ENCODE assay signal across 20 cellular contexts in the genomic region with DNA sequence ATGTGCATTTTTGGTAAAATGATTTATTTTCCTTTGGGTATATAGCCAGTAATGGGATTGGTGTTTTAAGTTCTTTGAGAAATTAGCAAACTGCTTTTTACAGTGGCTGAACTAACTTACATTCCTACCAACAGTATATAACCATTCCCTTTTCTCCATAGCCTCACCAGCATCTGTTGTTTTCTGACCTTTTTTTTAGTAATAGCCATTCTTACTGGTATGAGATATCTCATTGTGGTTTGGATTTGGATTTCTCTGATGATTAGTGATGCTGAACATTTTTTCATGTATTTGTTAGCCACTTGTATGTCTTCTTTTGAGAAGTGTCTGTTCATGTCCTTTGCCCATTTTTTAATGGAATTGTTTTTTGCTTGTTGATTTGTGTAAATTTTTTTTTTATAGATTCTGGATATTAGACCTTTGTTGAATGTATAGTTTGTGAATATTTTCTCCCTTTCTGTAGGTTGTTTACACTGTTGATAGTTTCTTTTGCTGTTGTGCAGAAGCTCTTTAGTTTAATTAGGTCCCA. TPM values are rescaled to one million over a fixed set of nuclear protein-coding genes. Genes with fewer than 3 reads are reported as not detected.
A peak's percentile ranks its signal among the peaks of the same experiment; 100 is the strongest.
DNase-seq lines count a peak whose midpoint lies in the region; ATAC-seq lines count a peak whose summit lies in the region.
"Had no signal": no experiment of that assay in that cellular context is flagged by ENCODE, and none has a peak within 500 bp of the region (broad histone marks: within the 10 kb centered on the region; RNA-seq: fewer than 3 reads in every experiment).

No MANE protein-coding gene starts in this region.

- peaks cover 41% of the 10 kb centered on the region for H3K36me3 Mint-ChIP-seq in CD4-positive, CD25-positive, alpha-beta regulatory T cell
- H3K36me3 Mint-ChIP-seq in activated T-helper 17 cell treated with anti-CD3 and anti-CD28 coated beads, Interleukin-2, amount 50 U/mL, for 72 hours (ENCODE audit: low read depth), result peaks cover 99% of the 10 kb centered on the region

- H3K27ac Mint-ChIP-seq in CD4-positive, CD25-positive, alpha-beta regulatory T cell, result peak overlapping the region in 1 of 3 donors; percentile 20
- peak overlapping the region; percentile 36 for H3K27ac Mint-ChIP-seq in activated T-helper 17 cell treated with anti-CD3 and anti-CD28 coated beads, Interleukin-2, amount 50 U/mL, for 72 hours
- H3K27ac Mint-ChIP-seq: activated T-helper 1 cell treated with anti-CD3 and anti-CD28 coated beads, Interleukin-12 subunit alpha, Interleukin-12 subunit beta, Interleukin-2, Interleukin-4 antibody, amounts not matched to agents 30 ng/mL and 10 ng/mL and 1 ng/mL, durations not matched to agents 14 hours and 24 hours and 36 hours; dendritic cell treated with granulocyte-macrophage colony-stimulating factor and Interleukin-4, amounts not matched to agents 40 ng/mL and 50 ng/mL, for 4 days; mesothelial cell of epicardium; neural progenitor cell; progenitor cell of endocrine pancreas had no signal

- peaks cover 19% of the 10 kb centered on the region for H3K4me1 ChIP-seq in CD4-positive, CD25-positive, alpha-beta regulatory T cell (ENCODE audit: control insufficient read depth, insufficient read depth, low read length, poor library complexity, severe bottlenecking)
- H3K4me1 ChIP-seq: adrenal gland, neural progenitor cell, uterus had no signal

- ATAC-seq in CD4-positive, CD25-positive, alpha-beta regulatory T cell (ENCODE audit: low read depth in 2 of 2), result no peak
- no peak for ATAC-seq in activated T-helper 17 cell treated with anti-CD3 and anti-CD28 coated beads, Interleukin-2, amount 50 U/mL, for 72 hours (replicated peaks)
- ATAC-seq: heart right ventricle, left lobe of liver had no signal

- peaks cover 36 to 78% (median 48%) of the 10 kb centered on the region in 4 donors for H3K4me1 Mint-ChIP-seq in CD4-positive, CD25-positive, alpha-beta regulatory T cell
- peaks cover 36% of the 10 kb centered on the region for H3K4me1 Mint-ChIP-seq in activated T-helper 17 cell treated with anti-CD3 and anti-CD28 coated beads, Interleukin-2, amount 50 U/mL, for 72 hours
- H3K4me1 Mint-ChIP-seq: neural progenitor cell had no signal

- H3K4me3 Mint-ChIP-seq in CD4-positive, CD25-positive, alpha-beta regulatory T cell, result peak overlapping the region in 3 of 4 donors; percentile 2 to 36 (median 2)
- H3K4me3 Mint-ChIP-seq in activated T-helper 17 cell treated with anti-CD3 and anti-CD28 coated beads, Interleukin-2, amount 50 U/mL, for 72 hours, result no peak overlapping the region
- H3K4me3 Mint-ChIP-seq: activated T-helper 1 cell treated with anti-CD3 and anti-CD28 coated beads, Interleukin-12 subunit alpha, Interleukin-12 subunit beta, Interleukin-2, Interleukin-4 antibody, amounts not matched to agents 30 ng/mL and 10 ng/mL and 1 ng/mL, durations not matched to agents 14 hours and 24 hours and 36 hours; dendritic cell treated with granulocyte-macrophage colony-stimulating factor and Interleukin-4, amounts not matched to agents 40 ng/mL and 50 ng/mL, for 4 days; mesothelial cell of epicardium; neural progenitor cell had no signal

- no peaks in the 10 kb centered on the region for H3K27me3 ChIP-seq in CD4-positive, CD25-positive, alpha-beta regulatory T cell (ENCODE audit: control insufficient read depth, insufficient read depth, low read length)
- H3K27me3 ChIP-seq: adrenal gland, heart right ventricle, neural progenitor cell, uterus had no signal

- no peaks in the 10 kb centered on the region for H3K9me3 Mint-ChIP-seq in CD4-positive, CD25-positive, alpha-beta regulatory T cell
- no peaks in the 10 kb centered on the region for H3K9me3 Mint-ChIP-seq in activated T-helper 17 cell treated with anti-CD3 and anti-CD28 coated beads, Interleukin-2, amount 50 U/mL, for 72 hours
- H3K9me3 Mint-ChIP-seq: activated T-helper 1 cell treated with anti-CD3 and anti-CD28 coated beads, Interleukin-12 subunit alpha, Interleukin-12 subunit beta, Interleukin-2, Interleukin-4 antibody, amounts not matched to agents 30 ng/mL and 10 ng/mL and 1 ng/mL, durations not matched to agents 14 hours and 24 hours and 36 hours; dendritic cell treated with granulocyte-macrophage colony-stimulating factor and Interleukin-4, amounts not matched to agents 40 ng/mL and 50 ng/mL, for 4 days; mesothelial cell of epicardium; neural progenitor cell had no signal

- H3K27ac ChIP-seq in CD4-positive, CD25-positive, alpha-beta regulatory T cell (ENCODE audit: insufficient read depth, low read length, poor library complexity, severe bottlenecking), result no peak overlapping the region
- H3K27ac ChIP-seq: adrenal gland, heart right ventricle, neural progenitor cell, uterus had no signal

- peaks cover 81% of the 10 kb centered on the region for H3K36me3 ChIP-seq in CD4-positive, CD25-positive, alpha-beta regulatory T cell (ENCODE audit: control insufficient read depth, insufficient read depth, low read length)
- H3K36me3 ChIP-seq: adrenal gland, uterus had no signal

- no peaks in the 10 kb centered on the region for H3K9me3 ChIP-seq in CD4-positive, CD25-positive, alpha-beta regulatory T cell (ENCODE audit: control insufficient read depth in 2 of 2, low read length in 2 of 2)
- H3K9me3 ChIP-seq: adrenal gland, heart right ventricle, uterus had no signal

- no peak for DNase-seq in CD4-positive, CD25-positive, alpha-beta regulatory T cell
- peak; percentile 61 for DNase-seq in EH (ENCODE audit: low read depth)
- peak; percentile 12 for DNase-seq in glomerular visceral epithelial cell (ENCODE audit: extremely low spot score)
- DNase-seq in occipital lobe (lab: John Stamatoyannopoulos, UW), result no peak
- no peak for DNase-seq in NCI-H2196 treated with DMSO at 0.1 percent for 48 hours (lab: John Stamatoyannopoulos, UW; ENCODE audit: unreplicated experiment)
- DNase-seq in amniotic stem cell (lab: John Stamatoyannopoulos, UW), result no peak
- DNase-seq: adrenal gland, heart right ventricle, NCI-H1105, NCI-H2029 treated with DMSO at 0.1 percent for 48 hours, NCI-H446, OCI-M1, uterus had no signal

- no peaks in the 10 kb centered on the region for H3K27me3 Mint-ChIP-seq in CD4-positive, CD25-positive, alpha-beta regulatory T cell
- H3K27me3 Mint-ChIP-seq in activated T-helper 17 cell treated with anti-CD3 and anti-CD28 coated beads, Interleukin-2, amount 50 U/mL, for 72 hours, result no peaks in the 10 kb centered on the region
- H3K27me3 Mint-ChIP-seq: dendritic cell treated with granulocyte-macrophage colony-stimulating factor and Interleukin-4, amounts not matched to agents 40 ng/mL and 50 ng/mL, for 4 days; progenitor cell of endocrine pancreas had no signal

- H3K4me3 ChIP-seq in CD4-positive, CD25-positive, alpha-beta regulatory T cell (ENCODE audit: low read depth, low read length), result no peak overlapping the region
- H3K4me3 ChIP-seq: adrenal gland, heart right ventricle, neural progenitor cell, uterus had no signal

RNA-seq across cellular contexts. Expression of gene STK4, which starts 42.3 kb away (rescaled TPM):
- 375 TPM for total RNA-seq in CD4-positive, CD25-positive, alpha-beta regulatory T cell
- 100 to 1,000 TPM; 211 to 254 (median 227) TPM for polyA plus RNA-seq in CD4-positive, CD25-positive, alpha-beta regulatory T cell
- total RNA-seq in activated T-helper 17 cell treated with anti-CD3 and anti-CD28 coated beads, Interleukin-2, amount 50 U/mL, for 72 hours, result 100 to 1,000 TPM; 168 to 215 TPM
- 56.6 TPM for total RNA-seq in occipital lobe

RNA-seq across cellular contexts. Expression of gene TOMM34, which starts 48.4 kb away (rescaled TPM):
- 10.7 TPM for total RNA-seq in CD4-positive, CD25-positive, alpha-beta regulatory T cell
- polyA plus RNA-seq in CD4-positive, CD25-positive, alpha-beta regulatory T cell, result 10 to 100 TPM; 13.8 to 24.2 (median 23.0) TPM
- 10 to 100 TPM; 40.1 to 44.8 TPM for total RNA-seq in activated T-helper 17 cell treated with anti-CD3 and anti-CD28 coated beads, Interleukin-2, amount 50 U/mL, for 72 hours
- 5.0 TPM for total RNA-seq in occipital lobe

Comparison
In these comparisons a context has a peak if more than half of its experiments do, and no peak if none do; other contexts are left out.
1. DNase-seq: peak in EH (single experiment) and glomerular visceral epithelial cell (single experiment); none in CD4-positive, CD25-positive, alpha-beta regulatory T cell (0 of 3), occipital lobe (single experiment), NCI-H2196 treated with DMSO at 0.1 percent for 48 hours (single experiment) and amniotic stem cell (single experiment).